14 cellular contexts compared by ENCODE assay signal in the genomic region with DNA sequence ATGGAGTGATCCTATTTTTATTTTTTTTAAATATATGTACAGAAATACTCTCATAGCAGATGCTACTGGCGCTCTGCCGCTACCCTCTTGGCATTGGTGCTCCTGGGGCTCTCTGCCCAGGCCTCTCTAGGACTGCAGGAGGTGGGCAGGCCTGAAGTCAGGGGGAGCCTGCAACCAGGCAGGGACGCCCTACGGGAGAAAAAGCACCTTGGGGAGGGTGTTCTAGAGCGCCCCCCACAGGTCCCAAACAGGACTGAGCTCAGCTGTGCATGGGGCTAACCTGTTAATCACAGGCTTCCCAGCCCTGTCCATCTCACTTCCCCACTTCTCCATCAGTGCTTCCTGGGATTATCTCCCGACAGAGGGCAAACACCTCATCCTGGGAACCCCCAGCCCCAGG.
DNase-seq lines count a peak whose midpoint lies in the region; ATAC-seq and TF ChIP-seq lines count a peak whose summit lies in the region.
"Had no signal": no experiment of that assay in that cellular context is flagged by ENCODE, and none has a peak within 500 bp of the region (broad histone marks: within the 10 kb centered on the region; RNA-seq: fewer than 3 reads in every experiment).

No MANE protein-coding gene starts in this region.

- H3K4me3 ChIP-seq in Panc1 (ENCODE audit: low read depth in 2 of 2, low read length in 2 of 2) (no peak overlapping the region), fibroblast of villous mesenchyme (ENCODE audit: low read depth, low read length) (no peak overlapping the region), colonic mucosa (no peak overlapping the region)

- DNase-seq in Panc1 (ENCODE audit: low read depth, low spot score) = no peak
- no peak for DNase-seq in fibroblast of villous mesenchyme (ENCODE audit: low read depth)
- no peak for DNase-seq in GM03348 (ENCODE audit: low spot score)
- DNase-seq in activated CD8-positive, alpha-beta memory T cell treated with anti-CD3 and anti-CD28 coated beads for 24 hours = no peak
- no peak for DNase-seq in midbrain (lab: John Stamatoyannopoulos, UW)
- DNase-seq in colonic mucosa = no peak
- DNase-seq: activated naive CD4-positive, alpha-beta T cell treated with anti-CD3 and anti-CD28 coated beads, Interleukin-2, amount 10 ng/mL, durations not matched to agents 7 days and 5 days; central memory CD4-positive, alpha-beta T cell; DMS153; psoas muscle; Right ventricle myocardium superior; upper lobe of right lung had no signal

- intact Hi-C loops in Panc1 (cut with micrococcal nuclease; ENCODE audit: unreplicated experiment) (no loop called here), colonic mucosa (cut with DNase I) (no loop called here)

- no peak for ATAC-seq in Panc1
- ATAC-seq: psoas muscle had no signal

- H3K27ac ChIP-seq in 22Rv1 (no peak overlapping the region), Panc1 (ENCODE audit: low read length) (no peak overlapping the region), colonic mucosa (no peak overlapping the region)
- H3K27ac ChIP-seq: psoas muscle, upper lobe of right lung had no signal

- no TSS peak for BruUV-seq in Panc1 (replicated peaks; lab: Mats Ljungman, UMichigan)

- H3K9ac ChIP-seq in colonic mucosa (ENCODE audit: low read depth in 2 of 2, low read length in 2 of 2) = no peak overlapping the region

- CTCF ChIA-PET in Panc1 (lab: Charles Lee) = interaction anchor here (0.6 kb wide), 1 partner anchor 915 kb away, joined by 3 read pairs; no protein-coding TSS in a partner anchor

- POLR2A ChIA-PET in Panc1 (lab: Charles Lee) = no interaction called here

- H3K36me3 ChIP-seq in Panc1 (ENCODE audit: control insufficient read depth, insufficient read depth, low read length) (no peaks in the 10 kb centered on the region), colonic mucosa (no peaks in the 10 kb centered on the region)
- H3K36me3 ChIP-seq: upper lobe of right lung had no signal

- H3K9me3 ChIP-seq in Panc1 (ENCODE audit: control insufficient read depth, insufficient read depth, low read depth, low read length) (no peaks in the 10 kb centered on the region), colonic mucosa (no peaks in the 10 kb centered on the region)
- H3K9me3 ChIP-seq: psoas muscle, upper lobe of right lung had no signal

- H3K27me3 ChIP-seq in Panc1 (ENCODE audit: control insufficient read depth, insufficient read depth, low read length) = no peaks in the 10 kb centered on the region
- H3K27me3 ChIP-seq in colonic mucosa = no peaks in the 10 kb centered on the region

- in situ Hi-C loops in Panc1 (cut with HindIII; ENCODE audit: low pct_unique_long_range_greater_than_20kb, low sequenced_read_pairs) = no loop called here

- TF ChIP-seq CTCF in 22Rv1 (IDR thresholded peaks at IDR 0.05) (peak; percentile 61), GM12874 (IDR thresholded peaks at IDR 0.05; ENCODE audit: insufficient read depth, low read depth, low read length) (peak; percentile 38), Panc1 (IDR thresholded peaks at IDR 0.05) (peak; percentile 32), fibroblast of villous mesenchyme (IDR thresholded peaks at IDR 0.05; ENCODE audit: insufficient read depth, low read depth, low read length) (peak; percentile 7), colonic mucosa (IDR thresholded peaks at IDR 0.05) (no peak)

- H3K4me1 ChIP-seq in Panc1 (ENCODE audit: control insufficient read depth, insufficient read depth, low read length) = peaks cover 9% of the 10 kb centered on the region
- H3K4me1 ChIP-seq in colonic mucosa = no peaks in the 10 kb centered on the region
